ENCODE assay signal across 18 cellular contexts in genomic region chr19:1433119-1434039, GRCh38. TPM values are rescaled to one million over a fixed set of nuclear protein-coding genes. Genes with fewer than 3 reads are reported as not detected.
A peak's percentile ranks its signal among the peaks of the same experiment; 100 is the strongest.
DNase-seq lines count a peak whose midpoint lies in the region; ATAC-seq, FAIRE-seq and TF ChIP-seq lines count a peak whose summit lies in the region.
"Had no signal": no experiment of that assay in that cellular context is flagged by ENCODE, and none has a peak within 500 bp of the region (broad histone marks: within the 10 kb centered on the region; RNA-seq: fewer than 3 reads in every experiment).

No MANE protein-coding gene starts in this region.

- peak overlapping the region in 1 of 2 experiments; percentile 78; a peak in 2 of 4 replicates for H3K9ac ChIP-seq in K562 (ENCODE audit: insufficient read depth in 1 of 2, low read depth in 2 of 2, low read length in 2 of 2)

- DNase-seq in activated T-cell treated with anti-CD3 and anti-CD28 coated beads, Interleukin-2, amount 50 U/mL, for 24 hours, result no peak
- DNase-seq in activated T-cell treated with anti-CD3 and anti-CD28 coated beads, Interleukin-2, amount 50 U/mL, for 1 hour, result no peak
- DNase-seq in K562 (ENCODE audit: extremely low read depth in 1 of 4, low spot score in 3 of 4) (no peak), NCI-H69 (lab: John Stamatoyannopoulos, UW) (no peak)
- DNase-seq: AML-193, DMS79, GOT3, KBM-7, MV-4-11, NCI-H187, NCI-H2107, NCI-H510A, NCI-H774, OCI-M1, SHP77 had no signal

- no peak for TF ChIP-seq RAD21 in K562 (CRISPR knock-in tag; conservative IDR thresholded peaks at IDR 0.05 in 1 of 2, IDR thresholded peaks at IDR 0.05 in 1 of 2)

- in situ Hi-C loops in K562 (cut with MboI), result no loop called here

- H3K4me1 Mint-ChIP-seq in activated T-cell treated with anti-CD3 and anti-CD28 coated beads, Interleukin-2, amount 50 U/mL, for 24 hours (ENCODE audit: low read depth), result peaks cover 7% of the 10 kb centered on the region

- TF ChIP-seq POLR2A in K562 (conservative IDR thresholded peaks at IDR 0.05), result no peak

- H3K4me2 ChIP-seq in K562 (ENCODE audit: insufficient read depth, low read length), result no peak overlapping the region

- H3K27me3 ChIP-seq in K562 (ENCODE audit: control insufficient read depth in 2 of 2, insufficient read depth in 2 of 2, low read length in 2 of 2), result no peaks in the 10 kb centered on the region

- no peaks in the 10 kb centered on the region for H3K27me3 Mint-ChIP-seq in activated T-cell treated with anti-CD3 and anti-CD28 coated beads, Interleukin-2, amount 50 U/mL, for 24 hours

- H3K36me3 ChIP-seq in K562 (ENCODE audit: control insufficient read depth, insufficient read depth, low read length), result peaks cover 68% of the 10 kb centered on the region; the same call in 2 of the 3 replicates

- peaks cover 20% of the 10 kb centered on the region for H4K20me1 ChIP-seq in K562 (replicated peaks; ENCODE audit: control insufficient read depth, insufficient read depth, low read length)

- no peak overlapping the region for H2AFZ ChIP-seq in K562 (ENCODE audit: low read depth, low read length)

- H3K9me3 Mint-ChIP-seq in activated T-cell treated with anti-CD3 and anti-CD28 coated beads, Interleukin-2, amount 50 U/mL, for 24 hours, result no peaks in the 10 kb centered on the region

- WGBS in K562 (ENCODE audit: insufficient coverage, low coverage, missing lambda C conversion rate), result 93% methylated on average over 30 of the region's 47 CpGs

- CTCF ChIA-PET in K562 (lab: Yijun Ruan, JAX; ENCODE audit: low intra/inter-chr PET ratio), result no interaction called here

- peaks cover 15 to 81% of the 10 kb centered on the region in 2 experiments; a peak in 4 of 5 replicates for H3K4me1 ChIP-seq in K562 (replicated peaks in 1 of 2; ENCODE audit: control insufficient read depth in 2 of 2, insufficient read depth in 2 of 2, low read length in 2 of 2)

- intact Hi-C loops in K562 (cut with micrococcal nuclease), result no loop called here

- H3K4me3 Mint-ChIP-seq in activated T-cell treated with anti-CD3 and anti-CD28 coated beads, Interleukin-2, amount 50 U/mL, for 24 hours, result no peak overlapping the region

- POLR2A ChIA-PET in K562 (lab: Yijun Ruan, JAX), result interaction anchor here (0.7 to 7.0 kb wide), 3 partner anchors 10 to 335 kb away, joined by 3 to 52 read pairs (median 5); no protein-coding TSS in a partner anchor

- H3K27ac Mint-ChIP-seq in activated T-cell treated with anti-CD3 and anti-CD28 coated beads, Interleukin-2, amount 50 U/mL, for 24 hours, result peak overlapping the region; percentile 11

- H3K4me3 ChIP-seq in K562, result no peak overlapping the region
- H3K4me3 ChIP-seq: SK-N-MC had no signal

- no peak for TF ChIP-seq EP300 in K562 (IDR thresholded peaks at IDR 0.05; ENCODE audit: low read length)

- no peak for TF ChIP-seq CTCF in K562 (IDR thresholded peaks at IDR 0.05 in 2 of 3, conservative IDR thresholded peaks at IDR 0.05 in 1 of 3; ENCODE audit: insufficient read depth in 2 of 3, low read depth in 1 of 3, low read length in 3 of 3)

- no peak for FAIRE-seq in K562 (lab: Jason Lieb, UNC)

- no peak for ATAC-seq in K562

- peaks cover 15% of the 10 kb centered on the region for H3K79me2 ChIP-seq in K562 (ENCODE audit: control insufficient read depth, insufficient read depth, low read length)

- H3K27ac ChIP-seq in K562 (ENCODE audit: extremely low read depth, low read depth, low read length), result no peak overlapping the region
- H3K27ac ChIP-seq: 22Rv1, C4-2B, SK-N-MC had no signal

- no peaks in the 10 kb centered on the region for H3K9me3 ChIP-seq in K562 (replicated peaks; ENCODE audit: control insufficient read depth, insufficient read depth, low read depth, low read length)

- H3K36me3 Mint-ChIP-seq in activated T-cell treated with anti-CD3 and anti-CD28 coated beads, Interleukin-2, amount 50 U/mL, for 24 hours (ENCODE audit: low read depth), result peaks cover 62% of the 10 kb centered on the region

- BruUV-seq in K562 (replicated peaks; lab: Mats Ljungman, UMichigan), result no TSS peak

- peaks cover 3% of the 10 kb centered on the region for H3K9me1 ChIP-seq in K562 (ENCODE audit: control insufficient read depth, insufficient read depth, low read length)

RNA-seq across cellular contexts. Expression of gene RPS15, which starts 4.8 kb away (rescaled TPM):
- total RNA-seq in K562 (2011; cell fraction: chromatin; rRNA removed; ENCODE audit: low replicate concordance), result 72.0 and 238 TPM in 2 replicates
- total RNA-seq in K562 (2011; cell fraction: nucleolus; rRNA removed), result 545 and 547 TPM in 2 replicates
- total RNA-seq in K562 (2011; cell fraction: nucleoplasm; rRNA removed), result 383 and 585 TPM in 2 replicates
- 2,649 and 2,867 TPM in 2 replicates for total RNA-seq in K562 (2014; rRNA removed)
- total RNA-seq in K562 (2014; rRNA removed; fragmentation: Illumina TruSeq; extraction: Trizol), result 407 and 630 TPM in 2 replicates
- total RNA-seq in K562 (2015; rRNA removed; fragmentation: Illumina TruSeq; extraction: Trizol), result 1,267 and 1,272 TPM in 2 replicates
- total RNA-seq in K562 (2021), result 2,126 and 2,254 TPM in 2 replicates
- 957 and 1,566 TPM in 2 replicates for polyA plus RNA-seq in K562 (2011; rRNA removed)
- polyA plus RNA-seq in K562 (2011; cell fraction: cytosol; rRNA removed), result 3,186 and 4,296 TPM in 2 replicates
- 907 and 973 TPM in 2 replicates for polyA plus RNA-seq in K562 (2011; cell fraction: nucleus; rRNA removed)
- polyA plus RNA-seq in K562 (2012), result 2,701 and 2,899 TPM in 2 replicates
- polyA plus RNA-seq in K562 (2014; fragmentation: Illumina TruSeq; extraction: Trizol), result 912 and 1,907 TPM in 2 replicates
- 100 to 1,000 TPM; 605 to 818 TPM for polyA plus RNA-seq in K562 (2014; fragmentation: Nextera tagmentation; extraction: Ambion mirVana)
- 2,791 and 3,285 TPM in 2 replicates for polyA plus RNA-seq in K562 (2014; rRNA removed)
- polyA minus RNA-seq in K562 (2011; rRNA and poly(A)+ RNA removed), result 202 and 239 TPM in 2 replicates
- 1,242 and 1,610 TPM in 2 replicates for polyA minus RNA-seq in K562 (2011; cell fraction: cytosol; rRNA and poly(A)+ RNA removed)
- 152 and 304 TPM in 2 replicates for polyA minus RNA-seq in K562 (2011; cell fraction: nucleus; rRNA and poly(A)+ RNA removed)

RNA-seq across cellular contexts. Expression of gene APC2, which starts 16.5 kb away (rescaled TPM):
- total RNA-seq in K562 (2011; cell fraction: chromatin; rRNA removed; ENCODE audit: low replicate concordance), result 0.56 and 1.4 TPM in 2 replicates
- 0.66 and 1.3 TPM in 2 replicates for total RNA-seq in K562 (2011; cell fraction: nucleolus; rRNA removed)
- 0.44 and 0.53 TPM in 2 replicates for total RNA-seq in K562 (2011; cell fraction: nucleoplasm; rRNA removed)
- total RNA-seq in K562 (2014; rRNA removed) (0.05 and 0.08 TPM in 2 replicates), K562 (2014; rRNA removed; fragmentation: Illumina TruSeq; extraction: Trizol) (0.04 TPM in 1 of 2 replicates, not detected in the other), K562 (2015; rRNA removed; fragmentation: Illumina TruSeq; extraction: Trizol) (0.04 TPM in 1 of 2 replicates, not detected in the other), K562 (2021) (0.27 and 0.40 TPM in 2 replicates)
- polyA plus RNA-seq in K562 (2011; rRNA removed) (0.01 and 0.06 TPM in 2 replicates), K562 (2014; fragmentation: Illumina TruSeq; extraction: Trizol) (0.01 TPM in 2 replicates), K562 (2014; fragmentation: Nextera tagmentation; extraction: Ambion mirVana) (not detected), K562 (2014; rRNA removed) (0.04 and 0.09 TPM in 2 replicates)
- polyA plus RNA-seq in K562 (2011; cell fraction: cytosol; rRNA removed), result 0.03 and 0.04 TPM in 2 replicates
- 0.13 and 0.21 TPM in 2 replicates for polyA plus RNA-seq in K562 (2011; cell fraction: nucleus; rRNA removed)
- polyA plus RNA-seq in K562 (2012), result 0.43 and 0.48 TPM in 2 replicates
- 0.06 and 0.07 TPM in 2 replicates for polyA minus RNA-seq in K562 (2011; rRNA and poly(A)+ RNA removed)
- polyA minus RNA-seq in K562 (2011; cell fraction: cytosol; rRNA and poly(A)+ RNA removed), result not detected in 2 replicates
- polyA minus RNA-seq in K562 (2011; cell fraction: nucleus; rRNA and poly(A)+ RNA removed), result 0.27 and 0.33 TPM in 2 replicates

RNA-seq across cellular contexts. Expression of gene DAZAP1, which starts 26.0 kb away (rescaled TPM):
- 223 and 289 TPM in 2 replicates for total RNA-seq in K562 (2011; cell fraction: chromatin; rRNA removed; ENCODE audit: low replicate concordance)
- 105 and 117 TPM in 2 replicates for total RNA-seq in K562 (2011; cell fraction: nucleolus; rRNA removed)
- total RNA-seq in K562 (2011; cell fraction: nucleoplasm; rRNA removed), result 149 and 185 TPM in 2 replicates
- 222 and 244 TPM in 2 replicates for total RNA-seq in K562 (2014; rRNA removed)
- total RNA-seq in K562 (2014; rRNA removed; fragmentation: Illumina TruSeq; extraction: Trizol), result 77.7 and 78.7 TPM in 2 replicates
- 139 and 143 TPM in 2 replicates for total RNA-seq in K562 (2015; rRNA removed; fragmentation: Illumina TruSeq; extraction: Trizol)
- total RNA-seq in K562 (2021), result 287 and 289 TPM in 2 replicates
- 125 and 155 TPM in 2 replicates for polyA plus RNA-seq in K562 (2011; rRNA removed)
- 57.6 and 123 TPM in 2 replicates for polyA plus RNA-seq in K562 (2011; cell fraction: cytosol; rRNA removed)
- polyA plus RNA-seq in K562 (2011; cell fraction: nucleus; rRNA removed), result 177 and 237 TPM in 2 replicates
- 116 and 140 TPM in 2 replicates for polyA plus RNA-seq in K562 (2012)
- 142 and 156 TPM in 2 replicates for polyA plus RNA-seq in K562 (2014; fragmentation: Illumina TruSeq; extraction: Trizol)
- 10 to 100 TPM; 10.8 to 13.3 TPM for polyA plus RNA-seq in K562 (2014; fragmentation: Nextera tagmentation; extraction: Ambion mirVana)
- 250 and 266 TPM in 2 replicates for polyA plus RNA-seq in K562 (2014; rRNA removed)
- polyA minus RNA-seq in K562 (2011; rRNA and poly(A)+ RNA removed), result 29.7 and 47.1 TPM in 2 replicates
- polyA minus RNA-seq in K562 (2011; cell fraction: cytosol; rRNA and poly(A)+ RNA removed), result 61.3 and 62.0 TPM in 2 replicates
- polyA minus RNA-seq in K562 (2011; cell fraction: nucleus; rRNA and poly(A)+ RNA removed), result 38.8 and 60.8 TPM in 2 replicates

RNA-seq across cellular contexts. Expression of gene GAMT, which starts 32.0 kb away (rescaled TPM):
- 8.0 and 26.2 TPM in 2 replicates for total RNA-seq in K562 (2011; cell fraction: chromatin; rRNA removed; ENCODE audit: low replicate concordance)
- 17.6 and 18.7 TPM in 2 replicates for total RNA-seq in K562 (2011; cell fraction: nucleolus; rRNA removed)
- 11.9 and 13.9 TPM in 2 replicates for total RNA-seq in K562 (2011; cell fraction: nucleoplasm; rRNA removed)
- total RNA-seq in K562 (2014; rRNA removed) (35.2 and 47.8 TPM in 2 replicates), K562 (2014; rRNA removed; fragmentation: Illumina TruSeq; extraction: Trizol) (6.1 and 11.1 TPM in 2 replicates), K562 (2015; rRNA removed; fragmentation: Illumina TruSeq; extraction: Trizol) (25.9 and 28.7 TPM in 2 replicates), K562 (2021) (35.3 and 37.5 TPM in 2 replicates)
- polyA plus RNA-seq in K562 (2011; rRNA removed) (27.2 and 42.1 TPM in 2 replicates), K562 (2014; fragmentation: Illumina TruSeq; extraction: Trizol) (26.2 and 35.1 TPM in 2 replicates), K562 (2014; fragmentation: Nextera tagmentation; extraction: Ambion mirVana) (1 to 10 TPM; 1.3 to 2.1 TPM), K562 (2014; rRNA removed) (33.3 and 37.8 TPM in 2 replicates)
- 46.5 and 96.1 TPM in 2 replicates for polyA plus RNA-seq in K562 (2011; cell fraction: cytosol; rRNA removed)
- polyA plus RNA-seq in K562 (2011; cell fraction: nucleus; rRNA removed), result 23.4 and 27.7 TPM in 2 replicates
- polyA plus RNA-seq in K562 (2012), result 44.0 and 47.8 TPM in 2 replicates
- polyA minus RNA-seq in K562 (2011; rRNA and poly(A)+ RNA removed), result 8.4 and 12.9 TPM in 2 replicates
- 22.1 and 26.4 TPM in 2 replicates for polyA minus RNA-seq in K562 (2011; cell fraction: cytosol; rRNA and poly(A)+ RNA removed)
- polyA minus RNA-seq in K562 (2011; cell fraction: nucleus; rRNA and poly(A)+ RNA removed), result 6.7 and 7.7 TPM in 2 replicates

RNA-seq across cellular contexts. Expression of gene C19orf25, which starts 45.6 kb away (rescaled TPM):
- 67.3 and 231 TPM in 2 replicates for total RNA-seq in K562 (2011; cell fraction: chromatin; rRNA removed; ENCODE audit: low replicate concordance)
- total RNA-seq in K562 (2011; cell fraction: nucleolus; rRNA removed), result 138 and 165 TPM in 2 replicates
- 70.2 and 72.2 TPM in 2 replicates for total RNA-seq in K562 (2011; cell fraction: nucleoplasm; rRNA removed)
- 79.4 and 86.1 TPM in 2 replicates for total RNA-seq in K562 (2014; rRNA removed)
- total RNA-seq in K562 (2014; rRNA removed; fragmentation: Illumina TruSeq; extraction: Trizol), result 6.5 and 9.6 TPM in 2 replicates
- total RNA-seq in K562 (2015; rRNA removed; fragmentation: Illumina TruSeq; extraction: Trizol), result 40.6 and 42.3 TPM in 2 replicates
- total RNA-seq in K562 (2021), result 68.3 and 73.1 TPM in 2 replicates
- polyA plus RNA-seq in K562 (2011; rRNA removed), result 25.3 and 27.6 TPM in 2 replicates
- polyA plus RNA-seq in K562 (2011; cell fraction: cytosol; rRNA removed), result 55.4 and 125 TPM in 2 replicates
- polyA plus RNA-seq in K562 (2011; cell fraction: nucleus; rRNA removed), result 35.5 and 63.8 TPM in 2 replicates
- 46.1 and 46.4 TPM in 2 replicates for polyA plus RNA-seq in K562 (2012)
- polyA plus RNA-seq in K562 (2014; fragmentation: Illumina TruSeq; extraction: Trizol), result 36.1 and 45.1 TPM in 2 replicates
- polyA plus RNA-seq in K562 (2014; fragmentation: Nextera tagmentation; extraction: Ambion mirVana), result 1 to 10 TPM in 1 of 2 experiments, under 1 TPM in 1; 0.79 to 4.5 TPM
- 96.0 TPM in 2 replicates for polyA plus RNA-seq in K562 (2014; rRNA removed)
- 2.2 and 6.5 TPM in 2 replicates for polyA minus RNA-seq in K562 (2011; rRNA and poly(A)+ RNA removed)
- polyA minus RNA-seq in K562 (2011; cell fraction: cytosol; rRNA and poly(A)+ RNA removed), result 21.9 and 26.5 TPM in 2 replicates
- polyA minus RNA-seq in K562 (2011; cell fraction: nucleus; rRNA and poly(A)+ RNA removed), result 18.2 and 20.3 TPM in 2 replicates
